In the genomic region with DNA sequence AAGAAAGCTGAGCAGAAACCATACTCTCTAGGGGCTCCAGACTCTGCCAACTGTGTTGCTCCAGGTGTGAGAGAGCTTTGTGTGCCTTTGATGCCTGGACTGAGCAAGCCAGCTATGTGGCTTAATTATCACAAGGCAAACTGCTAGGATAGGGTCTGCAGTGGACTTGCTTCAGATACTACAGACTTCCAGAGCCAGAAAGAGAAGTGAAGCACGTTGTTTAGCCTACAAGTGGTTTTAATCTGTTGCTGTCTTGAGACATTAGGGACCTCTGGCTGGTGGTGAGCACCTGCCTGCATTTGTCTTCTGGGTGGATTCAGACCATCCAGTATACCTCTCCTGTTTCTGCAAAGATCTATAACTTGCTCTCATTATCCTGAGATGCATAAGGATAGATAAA, we compare ENCODE assay signal across 12 cellular contexts.
DNase-seq lines count a peak whose midpoint lies in the region; TF ChIP-seq lines count a peak whose summit lies in the region.
"Had no signal": no experiment of that assay in that cellular context is flagged by ENCODE, and none has a peak within 500 bp of the region (broad histone marks: within the 10 kb centered on the region; RNA-seq: fewer than 3 reads in every experiment).

No MANE protein-coding gene starts in this region.

- H3K4me2 ChIP-seq in BLaER1 treated with 17β-estradiol and CSF1 and Interleukin-3, amounts not matched to agents 10 nM and 100 nM: peak overlapping the region in 8 of 11 experiments; percentile 32 to 75 (median 52); a peak in 16 of 22 replicates
- H3K4me2 ChIP-seq: A549 had no signal

- no peaks in the 10 kb centered on the region for H4K20me1 ChIP-seq in BLaER1 treated with 17β-estradiol and CSF1 and Interleukin-3, amounts not matched to agents 10 nM and 100 nM

- no peak for TF ChIP-seq CTCF in vagina (IDR thresholded peaks at IDR 0.05)

- no peak overlapping the region for H3K4me3 ChIP-seq in BLaER1 treated with 17β-estradiol and CSF1 and Interleukin-3, amounts not matched to agents 10 nM and 100 nM
- H3K4me3 ChIP-seq in vagina: no peak overlapping the region
- H3K4me3 ChIP-seq: A549, HAP-1 had no signal

- H3K4me1 ChIP-seq in BLaER1 treated with 17β-estradiol and CSF1 and Interleukin-3, amounts not matched to agents 10 nM and 100 nM: peaks cover 0 to 22% (median 16%) of the 10 kb centered on the region in 10 experiments; a peak in 15 of 20 replicates
- H3K4me1 ChIP-seq in vagina: no peaks in the 10 kb centered on the region
- H3K4me1 ChIP-seq: A549, BE2C, Caco-2, HAP-1 had no signal

- no peaks in the 10 kb centered on the region for H3K9me3 ChIP-seq in BLaER1 treated with 17β-estradiol and CSF1 and Interleukin-3, amounts not matched to agents 10 nM and 100 nM (replicated peaks in 1 of 11)
- no peaks in the 10 kb centered on the region for H3K9me3 ChIP-seq in vagina
- H3K9me3 ChIP-seq: A549, BE2C, Caco-2, HAP-1 had no signal

- peak; percentile 71 for DNase-seq in NCI-H2107 treated with DMSO at 0.1 percent for 48 hours (lab: John Stamatoyannopoulos, UW; ENCODE audit: unreplicated experiment)
- DNase-seq in NCI-H2107 (lab: John Stamatoyannopoulos, UW): no peak
- peak; percentile 29 for DNase-seq in NCI-H69 (lab: John Stamatoyannopoulos, UW)
- DNase-seq in vagina (ENCODE audit: extremely low spot score in 2 of 2): peak; percentile 25 to 37
- DNase-seq in NCI-H1048 (lab: John Stamatoyannopoulos, UW): no peak
- DNase-seq: BE2C; Caco-2; CD8-positive, alpha-beta memory T cell; HFFc6 had no signal

- intact Hi-C loops in vagina (cut with DNase I): no loop called here

- no peak overlapping the region for H3K9ac ChIP-seq in BLaER1 treated with 17β-estradiol and CSF1 and Interleukin-3, amounts not matched to agents 10 nM and 100 nM

- no peak for TF ChIP-seq POLR2A in vagina (IDR thresholded peaks at IDR 0.05)

- H3K36me3 ChIP-seq in BLaER1 treated with 17β-estradiol and CSF1 and Interleukin-3, amounts not matched to agents 10 nM and 100 nM: no peaks in the 10 kb centered on the region
- H3K36me3 ChIP-seq in vagina: no peaks in the 10 kb centered on the region
- H3K36me3 ChIP-seq: BE2C, HAP-1 had no signal

- no peak overlapping the region for H3K27ac ChIP-seq in BLaER1 treated with 17β-estradiol and CSF1 and Interleukin-3, amounts not matched to agents 10 nM and 100 nM
- H3K27ac ChIP-seq in vagina: no peak overlapping the region
- H3K27ac ChIP-seq: A549 had no signal

- no peaks in the 10 kb centered on the region for H3K27me3 ChIP-seq in BLaER1 treated with 17β-estradiol and CSF1 and Interleukin-3, amounts not matched to agents 10 nM and 100 nM
- no peaks in the 10 kb centered on the region for H3K27me3 ChIP-seq in vagina
- H3K27me3 ChIP-seq: BE2C had no signal

Comparison
In these comparisons a context has a peak if more than half of its experiments do, and no peak if none do; other contexts are left out.
1. DNase-seq: peak in NCI-H2107 treated with DMSO at 0.1 percent for 48 hours (single experiment), NCI-H69 (single experiment) and vagina (2 of 2); none in NCI-H2107 (single experiment) and NCI-H1048 (single experiment).